9 cellular contexts compared by ENCODE assay signal in the genomic region with DNA sequence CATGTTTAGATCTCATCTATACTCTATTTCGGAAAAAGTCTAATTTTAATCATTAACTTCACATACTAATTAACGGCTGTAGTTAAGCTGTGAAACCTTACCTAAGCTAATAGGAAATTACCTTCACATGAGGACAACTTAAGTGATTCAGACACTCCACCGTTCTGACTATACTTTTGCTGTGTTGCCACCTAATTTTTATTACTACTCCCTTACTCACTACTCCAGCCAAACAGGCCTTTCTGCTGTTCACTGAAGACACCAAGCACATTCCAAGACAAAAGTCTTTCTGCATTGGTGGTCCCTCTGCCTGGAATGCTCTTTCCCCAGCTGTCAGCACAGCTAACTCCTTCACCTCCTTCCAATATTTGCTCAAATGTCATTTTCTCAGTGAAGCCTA. TPM values are rescaled to one million over a fixed set of nuclear protein-coding genes. Genes with fewer than 3 reads are reported as not detected.
A peak's percentile ranks its signal among the peaks of the same experiment; 100 is the strongest.
DNase-seq lines count a peak whose midpoint lies in the region; ATAC-seq and TF ChIP-seq lines count a peak whose summit lies in the region.
"Had no signal": no experiment of that assay in that cellular context is flagged by ENCODE, and none has a peak within 500 bp of the region (broad histone marks: within the 10 kb centered on the region; RNA-seq: fewer than 3 reads in every experiment).

No MANE protein-coding gene starts in this region.

- H3K36me3 ChIP-seq in CD4-positive, CD25-positive, alpha-beta regulatory T cell (ENCODE audit: control insufficient read depth, insufficient read depth, low read length) = peaks cover 35% of the 10 kb centered on the region
- peaks cover 25% of the 10 kb centered on the region for H3K36me3 ChIP-seq in Karpas-422 (ENCODE audit: insufficient read depth, low read length)
- H3K36me3 ChIP-seq in naive thymus-derived CD4-positive, alpha-beta T cell (ENCODE audit: control insufficient read depth in 2 of 3, insufficient read depth in 3 of 3, low read length in 3 of 3) = peaks cover 0 to 39% (median 9%) of the 10 kb centered on the region in 3 experiments

- no peak for DNase-seq in CD4-positive, CD25-positive, alpha-beta regulatory T cell
- DNase-seq in Karpas-422 (no peak), dorsolateral prefrontal cortex (no peak), NCI-H2029 (lab: John Stamatoyannopoulos, UW) (no peak), NCI-H1105 treated with DMSO at 0.1 percent for 48 hours (lab: John Stamatoyannopoulos, UW) (no peak), NCI-H1436 treated with DMSO at 0.1 percent for 48 hours (lab: John Stamatoyannopoulos, UW) (no peak)
- no peak for DNase-seq in naive thymus-derived CD4-positive, alpha-beta T cell
- DNase-seq: midbrain had no signal

- peaks cover 39% of the 10 kb centered on the region for H3K36me3 Mint-ChIP-seq in CD4-positive, CD25-positive, alpha-beta regulatory T cell
- H3K36me3 Mint-ChIP-seq in naive thymus-derived CD4-positive, alpha-beta T cell = peaks cover 27 to 57% (median 51%) of the 10 kb centered on the region in 5 donors

- H3K4me2 ChIP-seq in Karpas-422 (ENCODE audit: low read depth, low read length, poor library complexity, severe bottlenecking) = peak overlapping the region; percentile 91

- H3K27ac Mint-ChIP-seq in CD4-positive, CD25-positive, alpha-beta regulatory T cell = peak overlapping the region in 2 of 3 donors; percentile 35 to 93
- peak overlapping the region; percentile 45 to 95 (median 90) for H3K27ac Mint-ChIP-seq in naive thymus-derived CD4-positive, alpha-beta T cell

- H3K4me1 Mint-ChIP-seq in CD4-positive, CD25-positive, alpha-beta regulatory T cell = peaks cover 16 to 52% (median 25%) of the 10 kb centered on the region in 4 donors
- H3K4me1 Mint-ChIP-seq in naive thymus-derived CD4-positive, alpha-beta T cell = peaks cover 21 to 42% (median 33%) of the 10 kb centered on the region in 7 donors

- peak overlapping the region; percentile 89 to 96 (median 92) for H3K4me3 Mint-ChIP-seq in CD4-positive, CD25-positive, alpha-beta regulatory T cell
- peak overlapping the region; percentile 81 to 93 (median 89) for H3K4me3 Mint-ChIP-seq in naive thymus-derived CD4-positive, alpha-beta T cell

- peaks cover 13% of the 10 kb centered on the region for H3K4me1 ChIP-seq in CD4-positive, CD25-positive, alpha-beta regulatory T cell (ENCODE audit: control insufficient read depth, insufficient read depth, low read length, poor library complexity, severe bottlenecking)
- H3K4me1 ChIP-seq in Karpas-422 (ENCODE audit: low read length) = peaks cover 16% of the 10 kb centered on the region
- peaks cover 5 to 14% of the 10 kb centered on the region in 2 donors for H3K4me1 ChIP-seq in naive thymus-derived CD4-positive, alpha-beta T cell (ENCODE audit: control insufficient read depth in 2 of 2, insufficient read depth in 2 of 2, low read length in 2 of 2)

- no peak for TF ChIP-seq CTCF in dorsolateral prefrontal cortex (IDR thresholded peaks at IDR 0.05 in 54 of 56, conservative IDR thresholded peaks at IDR 0.05 in 2 of 56; ENCODE audit: low read depth in 1 of 56, partially characterized antibody in 56 of 56)

- H3K9me2 ChIP-seq in Karpas-422 (replicated peaks; ENCODE audit: insufficient read depth, low read length) = no peaks in the 10 kb centered on the region

- no peak overlapping the region for H2AFZ ChIP-seq in Karpas-422 (ENCODE audit: low read length)

- POLR2A ChIA-PET in naive thymus-derived CD4-positive, alpha-beta T cell (lab: Charles Lee) = interaction anchor here (1.0 kb wide), 1 partner anchor 21 kb away, joined by 4 read pairs; no protein-coding TSS in a partner anchor

- peaks cover 14% of the 10 kb centered on the region for H3K27me3 Mint-ChIP-seq in CD4-positive, CD25-positive, alpha-beta regulatory T cell
- H3K27me3 Mint-ChIP-seq in naive thymus-derived CD4-positive, alpha-beta T cell = peaks cover 9 to 16% (median 15%) of the 10 kb centered on the region in 5 donors

- H3K9ac ChIP-seq in Karpas-422 (ENCODE audit: low read length) = peak overlapping the region; percentile 81

- intact Hi-C loops in dorsolateral prefrontal cortex (cut with DNase I) = no loop called here
- intact Hi-C loops in naive thymus-derived CD4-positive, alpha-beta T cell (cut with micrococcal nuclease) = loop anchor here (2.0 to 5.0 kb wide), 7 partner anchors 174 to 856 kb away; partner anchors contain the start of genes ZNF23 (in 2 of the 2), COG4 (in 1 of the 2), DHX38 (in 1 of the 2) and SF3B3 (in 1 of the 2)

- H3K79me2 ChIP-seq in Karpas-422 (ENCODE audit: low read length) = peaks cover 11% of the 10 kb centered on the region

- peak overlapping the region; percentile 18 for H3K27ac ChIP-seq in CD4-positive, CD25-positive, alpha-beta regulatory T cell (ENCODE audit: insufficient read depth, low read length, poor library complexity, severe bottlenecking)
- H3K27ac ChIP-seq in Karpas-422 (ENCODE audit: low read length) (no peak overlapping the region), dorsolateral prefrontal cortex (peak overlapping the region in 2 of 59 donors; percentile 82 to 93)
- peak overlapping the region; percentile 82 for H3K27ac ChIP-seq in naive thymus-derived CD4-positive, alpha-beta T cell (ENCODE audit: low read depth, low read length)

- 0 out of 2 replicates have a peak, but pooled peaks cover 2% of the 10 kb centered on the region for H4K20me1 ChIP-seq in Karpas-422 (ENCODE audit: insufficient read depth, low read depth, low read length)

- CTCF ChIA-PET in naive thymus-derived CD4-positive, alpha-beta T cell (lab: Charles Lee) = no interaction called here

- H3K9me3 ChIP-seq in CD4-positive, CD25-positive, alpha-beta regulatory T cell (ENCODE audit: control insufficient read depth in 2 of 2, low read length in 2 of 2) = peaks cover 4 to 6% of the 10 kb centered on the region in 2 experiments
- H3K9me3 ChIP-seq in Karpas-422 (ENCODE audit: low read length) = no peaks in the 10 kb centered on the region
- peaks cover 0 to 23% (median 0%) of the 10 kb centered on the region in 3 experiments for H3K9me3 ChIP-seq in naive thymus-derived CD4-positive, alpha-beta T cell (ENCODE audit: control insufficient read depth in 2 of 3, low read length in 3 of 3)

- no peaks in the 10 kb centered on the region for H3K27me3 ChIP-seq in CD4-positive, CD25-positive, alpha-beta regulatory T cell (ENCODE audit: control insufficient read depth, insufficient read depth, low read length)
- H3K27me3 ChIP-seq in Karpas-422 (ENCODE audit: low read length) (no peaks in the 10 kb centered on the region), dorsolateral prefrontal cortex (peaks cover 0 to 9% (median 0%) of the 10 kb centered on the region in 45 donors)
- H3K27me3 ChIP-seq in naive thymus-derived CD4-positive, alpha-beta T cell (ENCODE audit: control insufficient read depth in 2 of 2, insufficient read depth in 2 of 2, low read length in 2 of 2) = no peaks in the 10 kb centered on the region

- no peak for ATAC-seq in CD4-positive, CD25-positive, alpha-beta regulatory T cell (ENCODE audit: low read depth in 2 of 2)
- ATAC-seq in naive thymus-derived CD4-positive, alpha-beta T cell = no peak
- ATAC-seq in HG03457 (IDR thresholded peaks at IDR 0.05; ENCODE audit: unreplicated experiment) = no peak

- H3K9me3 Mint-ChIP-seq in CD4-positive, CD25-positive, alpha-beta regulatory T cell = peaks cover 0 to 10% (median 4%) of the 10 kb centered on the region in 7 donors
- peaks cover 0 to 52% (median 17%) of the 10 kb centered on the region in 11 donors for H3K9me3 Mint-ChIP-seq in naive thymus-derived CD4-positive, alpha-beta T cell

- H3K4me3 ChIP-seq in CD4-positive, CD25-positive, alpha-beta regulatory T cell (ENCODE audit: low read depth, low read length) = peak overlapping the region; percentile 83
- peak overlapping the region; percentile 76 for H3K4me3 ChIP-seq in Karpas-422 (ENCODE audit: low read length)
- H3K4me3 ChIP-seq in dorsolateral prefrontal cortex = peak overlapping the region in 51 of 59 donors; percentile 54 to 98 (median 89)
- peak overlapping the region; percentile 87 for H3K4me3 ChIP-seq in naive thymus-derived CD4-positive, alpha-beta T cell (ENCODE audit: low read length)

RNA-seq across cellular contexts. Expression of gene CMTR2, which starts 1.3 kb away (rescaled TPM):
- 12.9 TPM for total RNA-seq in CD4-positive, CD25-positive, alpha-beta regulatory T cell
- polyA plus RNA-seq in CD4-positive, CD25-positive, alpha-beta regulatory T cell = 10 to 100 TPM; 17.7 to 34.9 (median 27.0) TPM
- 14.6 and 44.5 TPM in 2 replicates for total RNA-seq in Karpas-422 (2014; rRNA removed; shearing (Covaris generic); ENCODE audit: low replicate concordance)
- total RNA-seq in dorsolateral prefrontal cortex = 10 to 100 TPM in 83 of 120 experiments, 1 to 10 TPM in 37; 7.8 to 16.9 (median 11.4) TPM
- total RNA-seq in naive thymus-derived CD4-positive, alpha-beta T cell = 10 to 100 TPM in 4 of 5 experiments, 1 to 10 TPM in 1; 8.0 to 28.2 (median 22.3) TPM
- 10 to 100 TPM; 19.5 to 28.8 TPM for polyA plus RNA-seq in naive thymus-derived CD4-positive, alpha-beta T cell

RNA-seq across cellular contexts. Expression of gene HYDIN, which starts 57.4 kb away (rescaled TPM):
- total RNA-seq in CD4-positive, CD25-positive, alpha-beta regulatory T cell = not detected
- not detected for polyA plus RNA-seq in CD4-positive, CD25-positive, alpha-beta regulatory T cell
- not detected in 2 replicates for total RNA-seq in Karpas-422 (2014; rRNA removed; shearing (Covaris generic); ENCODE audit: low replicate concordance)
- total RNA-seq in dorsolateral prefrontal cortex = 10 to 100 TPM; 16.8 to 65.8 (median 38.2) TPM
- total RNA-seq in naive thymus-derived CD4-positive, alpha-beta T cell = under 1 TPM in 3 of 5 experiments, not detected in 2; 0.13 to 0.89 (median 0.32) TPM
- polyA plus RNA-seq in naive thymus-derived CD4-positive, alpha-beta T cell = not detected

Comparison
In these comparisons a context has a peak if more than half of its experiments do, and no peak if none do; other contexts are left out.
1. RNA of gene HYDIN, which starts 57.4 kb away (total RNA-seq): 16.8 to 65.8 TPM in dorsolateral prefrontal cortex; 0.13 to 0.89 TPM in naive thymus-derived CD4-positive, alpha-beta T cell, not detected in CD4-positive, CD25-positive, alpha-beta regulatory T cell (single experiment) and not detected in Karpas-422; every median in the first group is over 4 times any median in the second.
2. intact Hi-C loops: an anchor here in naive thymus-derived CD4-positive, alpha-beta T cell (2.0 to 5.0 kb wide); none called in dorsolateral prefrontal cortex.
3. Peak in every context shown above with its lines, with median percentiles within 50 percentile points of each other: H3K4me3 ChIP-seq.